ENCODE assay signal across 9 cellular contexts in the genomic region with DNA sequence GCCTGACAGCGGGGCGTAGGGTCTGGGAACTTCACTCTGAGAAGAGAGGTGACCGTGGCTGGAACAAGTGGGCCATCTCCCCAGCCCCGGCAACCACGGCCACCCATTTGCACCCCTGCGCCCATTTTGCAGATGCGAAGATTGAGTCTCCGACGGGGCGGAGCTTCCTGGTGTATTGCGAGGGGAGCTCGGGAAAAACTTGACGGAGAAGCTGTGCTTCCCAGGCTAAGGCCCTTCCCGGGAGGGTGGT. TPM values are rescaled to one million over a fixed set of nuclear protein-coding genes. Genes with fewer than 3 reads are reported as not detected.
A peak's percentile ranks its signal among the peaks of the same experiment; 100 is the strongest.
DNase-seq lines count a peak whose midpoint lies in the region; ATAC-seq, FAIRE-seq and TF ChIP-seq lines count a peak whose summit lies in the region.
"Had no signal": no experiment of that assay in that cellular context is flagged by ENCODE, and none has a peak within 500 bp of the region (broad histone marks: within the 10 kb centered on the region; RNA-seq: fewer than 3 reads in every experiment).

No MANE protein-coding gene starts in this region.

- TF ChIP-seq RAD21 in GM12878 (IDR thresholded peaks at IDR 0.05; ENCODE audit: insufficient read depth, low read depth, low read length): no peak

- WGBS in GM12878 (ENCODE audit: insufficient coverage, insufficient replicate concordance, low lambda C conversion rate, missing lambda C conversion rate): 1% methylated on average over 14 of the region's 14 CpGs

- H3K27me3 ChIP-seq in GM12878 (replicated peaks in 1 of 2; ENCODE audit: control insufficient read depth in 2 of 2, insufficient read depth in 2 of 2, low read length in 1 of 2): no peaks in the 10 kb centered on the region
- H3K27me3 ChIP-seq in mucosa of rectum (ENCODE audit: control insufficient read depth in 2 of 2, insufficient read depth in 2 of 2, low read length in 2 of 2): peaks cover 0 to 2% of the 10 kb centered on the region in 2 donors

- no peaks in the 10 kb centered on the region for H4K20me1 ChIP-seq in GM12878 (ENCODE audit: control insufficient read depth, insufficient read depth)

- in situ Hi-C loops in GM12878 (cut with MboI): no loop called here

- SMC1A ChIA-PET in GM12878 (lab: Charles Lee; ENCODE audit: uncharacterized antibody, unreplicated experiment): interaction anchor here (0.6 to 3.6 kb wide), 13 partner anchors 11 to 172 kb away, joined by 3 to 34 read pairs (median 6); a partner anchor contains a TSS

- no TSS peak for BruUV-seq in GM12878 (replicated peaks; lab: Mats Ljungman, UMichigan)

- ATAC-seq in HG03558 (IDR thresholded peaks at IDR 0.05; ENCODE audit: extremely low read depth, unreplicated experiment) (peak; percentile 4), GM12878 (peak; percentile 80)

- H3K27ac ChIP-seq in GM12878 (ENCODE audit: control insufficient read depth, insufficient read depth) (peak overlapping the region; percentile 97), mucosa of rectum (ENCODE audit: low read depth in 2 of 2, low read length in 2 of 2) (peak overlapping the region; percentile 99 to 100)

- TF ChIP-seq CTCF in GM12878 (IDR thresholded peaks at IDR 0.05 in 2 of 3, conservative IDR thresholded peaks at IDR 0.05 in 1 of 3; ENCODE audit: control insufficient read depth in 2 of 3, extremely low read depth in 1 of 3, insufficient read depth in 1 of 3, low read depth in 3 of 3, low read length in 3 of 3): no peak

- POLR2A ChIA-PET in GM12878 (lab: Charles Lee): interaction anchor here (0.6 to 3.5 kb wide), 8 partner anchors 11 to 148 kb away, joined by 3 to 50 read pairs (median 4); a partner anchor contains a TSS

- H3K4me2 ChIP-seq in GM12878 (ENCODE audit: control insufficient read depth, insufficient read depth): peak overlapping the region; percentile 83

- H3K4me3 ChIP-seq in GM12878 (peak overlapping the region; percentile 81), mucosa of rectum (ENCODE audit: low read length in 2 of 2) (peak overlapping the region; percentile 93 to 99)

- H3K9ac ChIP-seq in GM12878 (ENCODE audit: control insufficient read depth, insufficient read depth, low read length) (peak overlapping the region; percentile 92), mucosa of rectum (ENCODE audit: low read depth in 1 of 2, low read length in 2 of 2) (peak overlapping the region; percentile 92 to 98)

- peak overlapping the region; percentile 85 for H2AFZ ChIP-seq in GM12878 (ENCODE audit: control insufficient read depth, low read depth, low read length)

- CTCF ChIA-PET in GM12878 (lab: Yijun Ruan, JAX): interaction anchor here (1.1 to 12.1 kb wide), 18 partner anchors 12 to 378 kb away, joined by 3 to 151 read pairs (median 12); a partner anchor contains a TSS

- H3K9me3 ChIP-seq in GM12878 (replicated peaks; ENCODE audit: control insufficient read depth, insufficient read depth, low read length): no peaks in the 10 kb centered on the region; the same call in 2 of the 3 replicates
- H3K9me3 ChIP-seq in mucosa of rectum (ENCODE audit: control insufficient read depth in 2 of 2, low read length in 2 of 2): no peaks in the 10 kb centered on the region

- 0 out of 2 replicates have a peak, but pooled peaks have one; percentile 38 for TF ChIP-seq POLR2A in GM12878 (IDR thresholded peaks at IDR 0.05; ENCODE audit: low read depth, low read length)

- no peak for FAIRE-seq in GM12878 (lab: Jason Lieb, UNC)

- intact Hi-C loops in GM12878 (cut with micrococcal nuclease; ENCODE audit: unreplicated experiment): loop anchor here (2.0 to 5.0 kb wide), 4 partner anchors 37 to 116 kb away; a partner anchor contains a TSS

- H3K36me3 ChIP-seq in GM12878 (ENCODE audit: control insufficient read depth in 2 of 2, insufficient read depth in 2 of 2, low read length in 1 of 2) (peaks cover 5 to 15% of the 10 kb centered on the region in 2 experiments), mucosa of rectum (ENCODE audit: control insufficient read depth in 2 of 2, insufficient read depth in 2 of 2, low read length in 2 of 2) (peaks cover 22 to 29% of the 10 kb centered on the region in 2 donors)

- H3K4me1 ChIP-seq in GM12878 (ENCODE audit: control insufficient read depth, insufficient read depth, low read length): peaks cover 5% of the 10 kb centered on the region
- H3K4me1 ChIP-seq in mucosa of rectum (ENCODE audit: control insufficient read depth in 2 of 2, insufficient read depth in 2 of 2, low read length in 2 of 2): peaks cover 18 to 24% of the 10 kb centered on the region in 2 donors

- peaks cover 34% of the 10 kb centered on the region for H3K79me2 ChIP-seq in GM12878 (ENCODE audit: control insufficient read depth, insufficient read depth, low read length)

- RAD21 ChIA-PET in GM12878 (lab: Charles Lee; ENCODE audit: unreplicated experiment): interaction anchor here (1.0 to 4.1 kb wide), 12 partner anchors 11 to 467 kb away, joined by 3 to 26 read pairs (median 7); a partner anchor contains a TSS

- TF ChIP-seq EP300 in GM12878 (IDR thresholded peaks at IDR 0.05; ENCODE audit: borderline replicate concordance in 1 of 2, control insufficient read depth in 1 of 2, low read depth in 2 of 2, low read length in 2 of 2): no peak

- DNase-seq in stimulated activated CD4-positive, alpha-beta T cell treated with anti-CD3 and anti-CD28 coated beads, Interleukin-15, amount 100 ng/mL, for 48 hours (ENCODE audit: low read depth in 2 of 2): peak; percentile 36 to 50
- DNase-seq in stimulated activated CD4-positive, alpha-beta T cell treated with anti-CD3 and anti-CD28 coated beads, Interleukin-2, amount 100 ng/mL, for 24 hours: no peak
- DNase-seq in GM12878 (ENCODE audit: low read depth, low spot score) (no peak), NCI-H1436 (lab: John Stamatoyannopoulos, UW) (no peak), cerebellum (ENCODE audit: low spot score) (no peak), NCI-H1092 treated with DMSO at 0.1 percent for 48 hours (lab: John Stamatoyannopoulos, UW) (no peak)

RNA-seq across cellular contexts. Expression of a gene that starts 0.7 kb away (rescaled TPM):
- total RNA-seq in GM12878 (2013; cell fraction: nucleolus; rRNA removed): 110 and 127 TPM in 2 replicates
- total RNA-seq in GM12878 (2014; rRNA removed) (19.9 and 24.2 TPM in 2 replicates), GM12878 (2014; rRNA removed; fragmentation: Illumina TruSeq; extraction: Trizol) (10.5 and 12.3 TPM in 2 replicates), GM12878 (2021) (25.0 and 30.1 TPM in 2 replicates), cerebellum (17.1 TPM)
- 6.9 TPM for polyA plus RNA-seq in GM12878 (2011; ENCODE audit: low read depth)
- polyA plus RNA-seq in GM12878 (2011; rRNA removed) (5.0 and 11.4 TPM in 2 replicates), GM12878 (2014; fragmentation: Illumina TruSeq; extraction: Trizol) (3.4 and 12.5 TPM in 2 replicates), GM12878 (2014; fragmentation: Nextera tagmentation; extraction: Ambion mirVana) (1 to 10 TPM in 1 of 2 experiments, under 1 TPM in 1; 0.74 to 1.2 TPM), GM12878 (2014; rRNA removed) (24.8 and 27.2 TPM in 2 replicates), GM12878 (2016; fragmentation: Nextera tagmentation; extraction: Ambion mirVana) (10 to 100 TPM; 16.5 to 19.5 TPM)
- 13.1 and 18.1 TPM in 2 replicates for polyA plus RNA-seq in GM12878 (2011; cell fraction: cytosol; rRNA removed)
- polyA plus RNA-seq in GM12878 (2011; cell fraction: nucleus; rRNA removed): 80.6 and 103 TPM in 2 replicates
- 13.7 and 15.3 TPM in 2 replicates for polyA plus RNA-seq in GM12878 (2012)
- 28.2 and 32.4 TPM in 2 replicates for polyA minus RNA-seq in GM12878 (2011; rRNA and poly(A)+ RNA removed)
- 6.3 and 9.9 TPM in 2 replicates for polyA minus RNA-seq in GM12878 (2011; cell fraction: cytosol; rRNA and poly(A)+ RNA removed)
- 45.3 and 81.1 TPM in 2 replicates for polyA minus RNA-seq in GM12878 (2011; cell fraction: nucleus; rRNA and poly(A)+ RNA removed)

RNA-seq across cellular contexts. Expression of a gene that starts 36.9 kb away (rescaled TPM):
- 23.3 and 27.4 TPM in 2 replicates for total RNA-seq in GM12878 (2013; cell fraction: nucleolus; rRNA removed)
- 13.8 and 14.3 TPM in 2 replicates for total RNA-seq in GM12878 (2014; rRNA removed)
- total RNA-seq in GM12878 (2014; rRNA removed; fragmentation: Illumina TruSeq; extraction: Trizol): 7.7 and 9.9 TPM in 2 replicates
- 29.2 and 29.9 TPM in 2 replicates for total RNA-seq in GM12878 (2021)
- polyA plus RNA-seq in GM12878 (2011; ENCODE audit: low read depth): 18.3 TPM
- 9.6 and 13.3 TPM in 2 replicates for polyA plus RNA-seq in GM12878 (2011; rRNA removed)
- 23.5 and 24.0 TPM in 2 replicates for polyA plus RNA-seq in GM12878 (2011; cell fraction: cytosol; rRNA removed)
- polyA plus RNA-seq in GM12878 (2011; cell fraction: nucleus; rRNA removed): 53.5 and 55.4 TPM in 2 replicates
- 26.9 and 34.4 TPM in 2 replicates for polyA plus RNA-seq in GM12878 (2012)
- 13.4 and 23.4 TPM in 2 replicates for polyA plus RNA-seq in GM12878 (2014; fragmentation: Illumina TruSeq; extraction: Trizol)
- 10 to 100 TPM in 1 of 2 experiments, 1 to 10 TPM in 1; 8.4 to 10.1 TPM for polyA plus RNA-seq in GM12878 (2014; fragmentation: Nextera tagmentation; extraction: Ambion mirVana)
- polyA plus RNA-seq in GM12878 (2014; rRNA removed): 21.4 and 22.5 TPM in 2 replicates
- polyA plus RNA-seq in GM12878 (2016; fragmentation: Nextera tagmentation; extraction: Ambion mirVana): 10 to 100 TPM; 32.7 to 32.9 TPM
- 15.1 and 24.4 TPM in 2 replicates for polyA minus RNA-seq in GM12878 (2011; rRNA and poly(A)+ RNA removed)
- 9.4 and 9.8 TPM in 2 replicates for polyA minus RNA-seq in GM12878 (2011; cell fraction: cytosol; rRNA and poly(A)+ RNA removed)
- polyA minus RNA-seq in GM12878 (2011; cell fraction: nucleus; rRNA and poly(A)+ RNA removed): 27.7 and 40.9 TPM in 2 replicates
- 13.3 TPM for total RNA-seq in cerebellum

RNA-seq across cellular contexts. Expression of a gene that starts 37.4 kb away (rescaled TPM):
- total RNA-seq in GM12878 (2013; cell fraction: nucleolus; rRNA removed): 0.15 TPM in 1 of 2 replicates, not detected in the other
- total RNA-seq in GM12878 (2014; rRNA removed): 0.06 and 0.49 TPM in 2 replicates
- 0.09 TPM in 1 of 2 replicates, not detected in the other for total RNA-seq in GM12878 (2014; rRNA removed; fragmentation: Illumina TruSeq; extraction: Trizol)
- 0.23 and 0.48 TPM in 2 replicates for total RNA-seq in GM12878 (2021)
- not detected for polyA plus RNA-seq in GM12878 (2011; ENCODE audit: low read depth)
- polyA plus RNA-seq in GM12878 (2011; rRNA removed): 0.20 and 0.34 TPM in 2 replicates
- 0.64 and 0.75 TPM in 2 replicates for polyA plus RNA-seq in GM12878 (2011; cell fraction: cytosol; rRNA removed)
- polyA plus RNA-seq in GM12878 (2011; cell fraction: nucleus; rRNA removed): 1.8 TPM in 2 replicates
- 0.28 TPM in 2 replicates for polyA plus RNA-seq in GM12878 (2012)
- polyA plus RNA-seq in GM12878 (2014; fragmentation: Illumina TruSeq; extraction: Trizol): 0.10 TPM in 1 of 2 replicates, not detected in the other
- polyA plus RNA-seq in GM12878 (2014; fragmentation: Nextera tagmentation; extraction: Ambion mirVana): under 1 TPM in 1 of 2 experiments, not detected in 1; 0.04 TPM
- 0.09 and 0.18 TPM in 2 replicates for polyA plus RNA-seq in GM12878 (2014; rRNA removed)
- under 1 TPM; 0.09 to 0.20 TPM for polyA plus RNA-seq in GM12878 (2016; fragmentation: Nextera tagmentation; extraction: Ambion mirVana)
- 0.15 and 0.31 TPM in 2 replicates for polyA minus RNA-seq in GM12878 (2011; rRNA and poly(A)+ RNA removed)
- 0.94 and 1.0 TPM in 2 replicates for polyA minus RNA-seq in GM12878 (2011; cell fraction: cytosol; rRNA and poly(A)+ RNA removed)
- 0.36 TPM in 1 of 2 replicates, not detected in the other for polyA minus RNA-seq in GM12878 (2011; cell fraction: nucleus; rRNA and poly(A)+ RNA removed)
- not detected for total RNA-seq in cerebellum
- total RNA-seq: pulmonary artery endothelial cell had no signal

RNA-seq across cellular contexts. Expression of a gene that starts 57.7 kb away (rescaled TPM):
- total RNA-seq in GM12878 (2013; cell fraction: nucleolus; rRNA removed): 0.23 TPM in 1 of 2 replicates, not detected in the other
- total RNA-seq in GM12878 (2014; rRNA removed) (0.05 and 0.34 TPM in 2 replicates), GM12878 (2014; rRNA removed; fragmentation: Illumina TruSeq; extraction: Trizol) (0.72 TPM in 1 of 2 replicates, not detected in the other), GM12878 (2021) (2.7 and 3.1 TPM in 2 replicates), cerebellum (26.0 TPM)
- polyA plus RNA-seq in GM12878 (2011; ENCODE audit: low read depth): not detected
- polyA plus RNA-seq in GM12878 (2011; rRNA removed) (1.0 and 1.7 TPM in 2 replicates), GM12878 (2014; fragmentation: Illumina TruSeq; extraction: Trizol) (1.9 TPM in 1 of 2 replicates, not detected in the other), GM12878 (2014; fragmentation: Nextera tagmentation; extraction: Ambion mirVana) (under 1 TPM; 0.26 to 0.37 TPM), GM12878 (2014; rRNA removed) (1.3 and 1.6 TPM in 2 replicates), GM12878 (2016; fragmentation: Nextera tagmentation; extraction: Ambion mirVana) (1 to 10 TPM; 1.0 to 1.7 TPM)
- polyA plus RNA-seq in GM12878 (2011; cell fraction: cytosol; rRNA removed): 2.2 and 6.3 TPM in 2 replicates
- 1.1 and 2.2 TPM in 2 replicates for polyA plus RNA-seq in GM12878 (2011; cell fraction: nucleus; rRNA removed)
- polyA plus RNA-seq in GM12878 (2012): 2.6 and 3.2 TPM in 2 replicates
- polyA minus RNA-seq in GM12878 (2011; rRNA and poly(A)+ RNA removed): 2.4 TPM in 1 of 2 replicates, not detected in the other
- polyA minus RNA-seq in GM12878 (2011; cell fraction: cytosol; rRNA and poly(A)+ RNA removed): not detected in 2 replicates
- polyA minus RNA-seq in GM12878 (2011; cell fraction: nucleus; rRNA and poly(A)+ RNA removed): 0.12 and 0.38 TPM in 2 replicates

RNA-seq across cellular contexts. Expression of a gene that starts 59.4 kb away (rescaled TPM):
- 14.6 and 15.7 TPM in 2 replicates for total RNA-seq in GM12878 (2013; cell fraction: nucleolus; rRNA removed)
- 9.2 and 10.6 TPM in 2 replicates for total RNA-seq in GM12878 (2014; rRNA removed)
- total RNA-seq in GM12878 (2014; rRNA removed; fragmentation: Illumina TruSeq; extraction: Trizol): 4.0 and 4.1 TPM in 2 replicates
- total RNA-seq in GM12878 (2021): 9.7 and 10.8 TPM in 2 replicates
- polyA plus RNA-seq in GM12878 (2011; ENCODE audit: low read depth): 5.7 TPM
- 3.1 and 4.9 TPM in 2 replicates for polyA plus RNA-seq in GM12878 (2011; rRNA removed)
- polyA plus RNA-seq in GM12878 (2011; cell fraction: cytosol; rRNA removed): 8.8 and 9.1 TPM in 2 replicates
- polyA plus RNA-seq in GM12878 (2011; cell fraction: nucleus; rRNA removed): 4.1 and 4.6 TPM in 2 replicates
- polyA plus RNA-seq in GM12878 (2012): 11.3 and 16.6 TPM in 2 replicates
- polyA plus RNA-seq in GM12878 (2014; fragmentation: Illumina TruSeq; extraction: Trizol): 2.6 and 6.1 TPM in 2 replicates
- polyA plus RNA-seq in GM12878 (2014; fragmentation: Nextera tagmentation; extraction: Ambion mirVana): 1 to 10 TPM; 1.6 TPM
- polyA plus RNA-seq in GM12878 (2014; rRNA removed): 9.1 and 9.9 TPM in 2 replicates
- 10 to 100 TPM; 12.4 to 17.0 TPM for polyA plus RNA-seq in GM12878 (2016; fragmentation: Nextera tagmentation; extraction: Ambion mirVana)
- polyA minus RNA-seq in GM12878 (2011; rRNA and poly(A)+ RNA removed): 2.6 and 6.4 TPM in 2 replicates
- polyA minus RNA-seq in GM12878 (2011; cell fraction: cytosol; rRNA and poly(A)+ RNA removed): 0.62 and 0.94 TPM in 2 replicates
- polyA minus RNA-seq in GM12878 (2011; cell fraction: nucleus; rRNA and poly(A)+ RNA removed): 0.77 and 1.5 TPM in 2 replicates
- total RNA-seq in cerebellum: 37.5 TPM

Comparison
In these comparisons a context has a peak if more than half of its experiments do, and no peak if none do; other contexts are left out.
1. DNase-seq: peak in stimulated activated CD4-positive, alpha-beta T cell treated with anti-CD3 and anti-CD28 coated beads, Interleukin-15, amount 100 ng/mL, for 48 hours (2 of 2); none in stimulated activated CD4-positive, alpha-beta T cell treated with anti-CD3 and anti-CD28 coated beads, Interleukin-2, amount 100 ng/mL, for 24 hours (0 of 2), GM12878 (single experiment), NCI-H1436 (single experiment), cerebellum (single experiment) and NCI-H1092 treated with DMSO at 0.1 percent for 48 hours (single experiment).